Comparison of ENCODE assay signal across 9 cellular contexts in the genomic region with DNA sequence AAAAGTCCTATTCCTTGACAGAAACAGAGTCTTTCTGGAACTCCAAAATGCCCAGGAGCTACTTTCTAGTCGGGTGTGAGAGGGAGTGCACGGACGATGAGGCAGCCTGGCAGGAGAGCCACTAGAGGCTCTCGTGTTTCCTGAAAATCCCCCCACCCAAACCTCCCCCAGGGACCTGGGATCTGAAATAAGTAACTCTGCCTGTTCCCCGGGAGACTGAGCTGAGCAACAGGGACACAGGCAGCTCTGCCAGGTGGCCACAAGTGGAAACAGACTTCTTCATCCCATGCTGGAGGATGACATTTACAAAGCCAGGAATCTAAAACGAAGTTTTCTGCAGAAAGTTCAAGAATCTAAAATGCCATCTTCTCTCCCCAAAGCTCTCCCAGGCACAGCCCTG.
DNase-seq lines count a peak whose midpoint lies in the region; TF ChIP-seq lines count a peak whose summit lies in the region.
"Had no signal": no experiment of that assay in that cellular context is flagged by ENCODE, and none has a peak within 500 bp of the region (broad histone marks: within the 10 kb centered on the region; RNA-seq: fewer than 3 reads in every experiment).

No MANE protein-coding gene starts in this region.

- H3K9me3 ChIP-seq in mesodermal cell (ENCODE audit: control insufficient read depth, low read length): no peaks in the 10 kb centered on the region

- no peaks in the 10 kb centered on the region for H3K36me3 ChIP-seq in ACC112 (ENCODE audit: insufficient read depth, low read length)
- no peaks in the 10 kb centered on the region for H3K36me3 ChIP-seq in mesodermal cell (ENCODE audit: control insufficient read depth, insufficient read depth, low read length)

- WGBS in mesodermal cell (ENCODE audit: insufficient coverage in 2 of 2), 2 experiments: 44 to 47% methylated on average over 2 of the region's 6 CpGs

- H3K9me3 Mint-ChIP-seq in HFFc6 (no peaks in the 10 kb centered on the region), Calu3 (ENCODE audit: low read depth, unreplicated experiment) (no peaks in the 10 kb centered on the region)

- H3K4me1 Mint-ChIP-seq in HFFc6 (ENCODE audit: low read depth) (peaks cover 59% of the 10 kb centered on the region), Calu3 (ENCODE audit: low read depth, unreplicated experiment) (no peaks in the 10 kb centered on the region)

- peaks cover 5% of the 10 kb centered on the region for H3K27me3 Mint-ChIP-seq in HFFc6 (ENCODE audit: insufficient read depth)
- H3K27me3 Mint-ChIP-seq in Calu3 (ENCODE audit: unreplicated experiment): no peaks in the 10 kb centered on the region

- H3K27me3 ChIP-seq in ACC112 (ENCODE audit: insufficient read depth, low read length): no peaks in the 10 kb centered on the region
- H3K27me3 ChIP-seq: dorsolateral prefrontal cortex had no signal

- no peak overlapping the region for H3K4me3 ChIP-seq in ACC112 (ENCODE audit: low read depth, low read length)
- no peak overlapping the region for H3K4me3 ChIP-seq in astrocyte of the cerebellum (ENCODE audit: low read depth, low read length)
- H3K4me3 ChIP-seq in mesodermal cell (ENCODE audit: extremely low read depth, insufficient read depth, low read length, poor library complexity, severe bottlenecking): no peak overlapping the region

- TF ChIP-seq CTCF in HFFc6 (IDR thresholded peaks at IDR 0.05): no peak; the same call in 1 of the 2 replicates
- peak; percentile 11 for TF ChIP-seq CTCF in astrocyte of the cerebellum (IDR thresholded peaks at IDR 0.05; ENCODE audit: low read depth, low read length, missing control alignments)
- no peak for TF ChIP-seq CTCF in Calu3 (IDR thresholded peaks at IDR 0.05; ENCODE audit: unreplicated experiment)

- H3K27ac Mint-ChIP-seq in HFFc6: peak overlapping the region; percentile 87
- no peak overlapping the region for H3K27ac Mint-ChIP-seq in Calu3 (ENCODE audit: unreplicated experiment)

- no peak overlapping the region for H2AFZ ChIP-seq in ACC112 (ENCODE audit: low read length, unreplicated experiment)

- no TSS peak for BruUV-seq in Calu3 (replicated peaks; lab: Mats Ljungman, UMichigan)

- peaks cover 44% of the 10 kb centered on the region for H3K4me1 ChIP-seq in ACC112 (ENCODE audit: control insufficient read depth, insufficient read depth, low read length, unreplicated experiment)
- H3K4me1 ChIP-seq in mesodermal cell (ENCODE audit: control insufficient read depth, insufficient read depth, low read length, poor library complexity, severe bottlenecking): peaks cover 59% of the 10 kb centered on the region

- H3K36me3 Mint-ChIP-seq in HFFc6 (ENCODE audit: low read depth) (no peaks in the 10 kb centered on the region), Calu3 (ENCODE audit: insufficient read depth, unreplicated experiment) (no peaks in the 10 kb centered on the region)

- DNase-seq in HFFc6 (peak; percentile 12), astrocyte of the cerebellum (ENCODE audit: low read depth) (no peak), pons (ENCODE audit: low spot score) (no peak), cerebellar cortex (ENCODE audit: low spot score) (no peak), GDM1 (lab: John Stamatoyannopoulos, UW) (no peak), Calu3 (no peak)

- intact Hi-C loops in Calu3 (cut with micrococcal nuclease; ENCODE audit: unreplicated experiment): no loop called here

- CTCF ChIA-PET in Calu3 (lab: Charles Lee): no interaction called here

- in situ Hi-C loops in astrocyte of the cerebellum (cut with HindIII; ENCODE audit: low sequenced_read_pairs): no loop called here

- H3K27ac ChIP-seq in ACC112 (ENCODE audit: low read depth, low read length): peak overlapping the region; percentile 79; the same call in 1 of the 2 replicates
- peak overlapping the region; percentile 79 for H3K27ac ChIP-seq in mesodermal cell (ENCODE audit: low read depth, low read length, severe bottlenecking)

- H3K79me2 ChIP-seq in ACC112 (ENCODE audit: control insufficient read depth, insufficient read depth, low read length, unreplicated experiment): no peaks in the 10 kb centered on the region

- H3K4me3 Mint-ChIP-seq in HFFc6: peak overlapping the region; percentile 64
- H3K4me3 Mint-ChIP-seq in Calu3 (ENCODE audit: low read depth, unreplicated experiment): no peak overlapping the region
